Comparison of ENCODE assay signal across 13 cellular contexts in the genomic region with DNA sequence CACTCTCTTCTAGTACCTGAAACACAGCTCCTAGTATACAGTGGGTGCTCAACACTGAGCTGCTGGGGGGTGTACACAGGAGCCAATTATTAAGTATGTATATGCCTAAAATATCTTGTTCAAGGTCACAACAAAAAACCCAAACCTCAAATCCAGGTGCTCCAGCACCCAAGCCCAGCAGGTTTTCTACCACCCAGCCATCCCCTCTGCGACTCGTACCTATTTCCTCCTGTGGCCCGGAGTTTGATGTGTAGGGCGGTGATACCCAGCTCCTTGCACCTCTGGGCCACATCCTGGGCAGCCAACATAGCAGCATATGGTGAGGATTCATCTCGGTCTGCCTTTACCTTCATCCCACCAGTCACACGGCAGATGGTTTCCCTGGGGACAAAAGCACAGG. TPM values are rescaled to one million over a fixed set of nuclear protein-coding genes. Genes with fewer than 3 reads are reported as not detected.
DNase-seq lines count a peak whose midpoint lies in the region; ATAC-seq and TF ChIP-seq lines count a peak whose summit lies in the region.
"Had no signal": no experiment of that assay in that cellular context is flagged by ENCODE, and none has a peak within 500 bp of the region (broad histone marks: within the 10 kb centered on the region; RNA-seq: fewer than 3 reads in every experiment).

No MANE protein-coding gene starts in this region.

- H3K4me1 ChIP-seq in H9 (ENCODE audit: insufficient read depth, low read length) (no peaks in the 10 kb centered on the region), mesenchymal stem cell (ENCODE audit: control insufficient read depth, insufficient read depth, low read depth, low read length) (peaks cover 10% of the 10 kb centered on the region)

- H2AK5ac ChIP-seq in H9 (ENCODE audit: insufficient read length, low read length) (no peak overlapping the region), mesenchymal stem cell (ENCODE audit: low read length, severe bottlenecking) (no peak overlapping the region)

- peak overlapping the region in 1 of 2 experiments; percentile 17 for H3K4me3 ChIP-seq in mesenchymal stem cell (ENCODE audit: insufficient read depth in 1 of 2, low read depth in 1 of 2, low read length in 2 of 2)
- H3K4me3 ChIP-seq: upper lobe of left lung had no signal

- peaks cover 47 to 70% of the 10 kb centered on the region in 2 experiments for H3K36me3 ChIP-seq in mesenchymal stem cell (ENCODE audit: control insufficient read depth in 1 of 2, insufficient read depth in 2 of 2, low read depth in 1 of 2, low read length in 2 of 2)

- H3K4me2 ChIP-seq in H9 (ENCODE audit: insufficient read depth, insufficient read length, low read length): no peak overlapping the region
- H3K4me2 ChIP-seq in mesenchymal stem cell (ENCODE audit: low read length, poor library complexity, severe bottlenecking): no peak overlapping the region

- no peak overlapping the region for H2BK20ac ChIP-seq in H9 (ENCODE audit: low read depth, low read length, poor library complexity, severe bottlenecking)

- TF ChIP-seq CTCF in H9 (conservative IDR thresholded peaks at IDR 0.05) (no peak), mesothelial cell of epicardium (IDR thresholded peaks at IDR 0.05; ENCODE audit: unreplicated experiment) (no peak)

- peak; percentile 39 for DNase-seq in DMS 273 (lab: John Stamatoyannopoulos, UW; ENCODE audit: unreplicated experiment)
- DNase-seq in DMS 273 treated with DMSO at 0.1 percent for 48 hours (lab: John Stamatoyannopoulos, UW): no peak
- no peak for DNase-seq in H9
- DNase-seq in activated T-helper 1 cell treated with anti-CD3 and anti-CD28 coated beads, Interleukin-12 subunit alpha, Interleukin-12 subunit beta, Interleukin-2, Interleukin-4 antibody, amounts not matched to agents 30 ng/mL and 10 ng/mL and 1 ng/mL, durations not matched to agents 14 hours and 24 hours and 36 hours (ENCODE audit: low spot score): no peak
- no peak for DNase-seq in mesenchymal stem cell
- DNase-seq in mesothelial cell of epicardium (ENCODE audit: low spot score in 2 of 2, unreplicated experiment in 2 of 2): no peak
- DNase-seq: left lung, NCI-H2171, nucleus accumbens, upper lobe of left lung had no signal

- H3K27ac Mint-ChIP-seq in H9 (peak overlapping the region in 2 of 3 experiments; percentile 81 to 100; a peak in 5 of 7 replicates), mesothelial cell of epicardium (no peak overlapping the region)
- H3K27ac Mint-ChIP-seq in activated T-helper 1 cell treated with anti-CD3 and anti-CD28 coated beads, Interleukin-12 subunit alpha, Interleukin-12 subunit beta, Interleukin-2, Interleukin-4 antibody, amounts not matched to agents 30 ng/mL and 10 ng/mL and 1 ng/mL, durations not matched to agents 14 hours and 24 hours and 36 hours: peak overlapping the region; percentile 78
- H3K27ac Mint-ChIP-seq: T-helper 1 cell treated with Interleukin-12 subunit alpha and Interleukin-12 subunit beta and Interleukin-4 antibody, amounts not matched to agents 30 μg/mL and 1 μg/mL, for 36 hours had no signal

- H2BK12ac ChIP-seq in H9 (ENCODE audit: insufficient read length, low read depth, low read length) (no peak overlapping the region), mesenchymal stem cell (ENCODE audit: low read length in 2 of 2) (no peak overlapping the region)

- H3K27me3 ChIP-seq in H9 (ENCODE audit: insufficient read depth, low read length) (no peaks in the 10 kb centered on the region), mesenchymal stem cell (ENCODE audit: control insufficient read depth in 1 of 2, insufficient read depth in 1 of 2, low read length in 2 of 2) (no peaks in the 10 kb centered on the region)
- H3K27me3 ChIP-seq: left lung, upper lobe of left lung had no signal

- H3K18ac ChIP-seq in H9 (ENCODE audit: insufficient read length, low read depth, low read length) (no peak overlapping the region), mesenchymal stem cell (ENCODE audit: low read depth in 1 of 2, low read length in 2 of 2) (no peak overlapping the region)

- H3K4me3 Mint-ChIP-seq in H9 (peak overlapping the region; percentile 32 to 98; a peak in 3 of 5 replicates), mesothelial cell of epicardium (no peak overlapping the region)
- peak overlapping the region; percentile 92 for H3K4me3 Mint-ChIP-seq in activated T-helper 1 cell treated with anti-CD3 and anti-CD28 coated beads, Interleukin-12 subunit alpha, Interleukin-12 subunit beta, Interleukin-2, Interleukin-4 antibody, amounts not matched to agents 30 ng/mL and 10 ng/mL and 1 ng/mL, durations not matched to agents 14 hours and 24 hours and 36 hours

- H3K56ac ChIP-seq in H9 (ENCODE audit: insufficient read length, low read depth, low read length): no peak overlapping the region

- H4K8ac ChIP-seq in H9 (replicated peaks; ENCODE audit: insufficient read length, low read depth, low read length): no peak overlapping the region
- no peak overlapping the region for H4K8ac ChIP-seq in mesenchymal stem cell (ENCODE audit: low read length)

- H3K9ac ChIP-seq in H9 (ENCODE audit: extremely low read depth, insufficient read length, low read length): no peak overlapping the region
- peak overlapping the region; percentile 98 for H3K9ac ChIP-seq in mesenchymal stem cell (ENCODE audit: low read length)

- H3K9me3 Mint-ChIP-seq in H9 (peaks cover 0 to 3% of the 10 kb centered on the region in 2 experiments; a peak in 4 of 5 replicates), mesothelial cell of epicardium (peaks cover 4% of the 10 kb centered on the region)
- H3K9me3 Mint-ChIP-seq in activated T-helper 1 cell treated with anti-CD3 and anti-CD28 coated beads, Interleukin-12 subunit alpha, Interleukin-12 subunit beta, Interleukin-2, Interleukin-4 antibody, amounts not matched to agents 30 ng/mL and 10 ng/mL and 1 ng/mL, durations not matched to agents 14 hours and 24 hours and 36 hours: no peaks in the 10 kb centered on the region
- H3K9me3 Mint-ChIP-seq: T-helper 1 cell treated with Interleukin-12 subunit alpha and Interleukin-12 subunit beta and Interleukin-4 antibody, amounts not matched to agents 30 μg/mL and 1 μg/mL, for 36 hours had no signal

- H3K27me3 Mint-ChIP-seq in H9 (ENCODE audit: low read depth): no peaks in the 10 kb centered on the region
- peaks cover 2% of the 10 kb centered on the region for H3K27me3 Mint-ChIP-seq in activated T-helper 1 cell treated with anti-CD3 and anti-CD28 coated beads, Interleukin-12 subunit alpha, Interleukin-12 subunit beta, Interleukin-2, Interleukin-4 antibody, amounts not matched to agents 30 ng/mL and 10 ng/mL and 1 ng/mL, durations not matched to agents 14 hours and 24 hours and 36 hours (ENCODE audit: insufficient read depth)
- H3K27me3 Mint-ChIP-seq in mesothelial cell of epicardium (ENCODE audit: low read depth): no peaks in the 10 kb centered on the region

- peaks cover 3% of the 10 kb centered on the region for H3K79me1 ChIP-seq in H9 (ENCODE audit: insufficient read depth, low read depth, low read length, poor library complexity, severe bottlenecking)
- peaks cover 4% of the 10 kb centered on the region for H3K79me1 ChIP-seq in mesenchymal stem cell (replicated peaks; ENCODE audit: low read length, poor library complexity, severe bottlenecking)

- H3K14ac ChIP-seq in H9 (ENCODE audit: insufficient read depth, low read length): no peak overlapping the region
- H3K14ac ChIP-seq in mesenchymal stem cell (ENCODE audit: low read length in 2 of 2): peak overlapping the region in 1 of 2 experiments; percentile 7

- H3K36me3 Mint-ChIP-seq in H9 (ENCODE audit: insufficient read depth in 1 of 3, low read depth in 3 of 3): peaks cover 63 to 64% (median 64%) of the 10 kb centered on the region in 3 experiments
- peaks cover 57% of the 10 kb centered on the region for H3K36me3 Mint-ChIP-seq in activated T-helper 1 cell treated with anti-CD3 and anti-CD28 coated beads, Interleukin-12 subunit alpha, Interleukin-12 subunit beta, Interleukin-2, Interleukin-4 antibody, amounts not matched to agents 30 ng/mL and 10 ng/mL and 1 ng/mL, durations not matched to agents 14 hours and 24 hours and 36 hours (ENCODE audit: low read depth)
- peaks cover 32% of the 10 kb centered on the region for H3K36me3 Mint-ChIP-seq in mesothelial cell of epicardium

- H3T11ph ChIP-seq in H9 (ENCODE audit: low read length): no peak overlapping the region

- H3K9me3 ChIP-seq in H9 (ENCODE audit: control insufficient read depth, low read depth, low read length) (no peaks in the 10 kb centered on the region), mesenchymal stem cell (ENCODE audit: control insufficient read depth, low read length) (no peaks in the 10 kb centered on the region)
- H3K9me3 ChIP-seq: left lung, upper lobe of left lung had no signal

- H4K20me1 ChIP-seq in H9 (ENCODE audit: control insufficient read depth, insufficient read depth, insufficient read length): no peaks in the 10 kb centered on the region

- no peak overlapping the region for H2BK120ac ChIP-seq in H9 (ENCODE audit: low read depth, low read length, poor library complexity, severe bottlenecking)
- H2BK120ac ChIP-seq in mesenchymal stem cell (ENCODE audit: low read depth, low read length): no peak overlapping the region

- WGBS in H9 (ENCODE audit: extremely low coverage, insufficient read length, low lambda C conversion rate): no CpG with 5 or more reads among the region's 6 CpGs
- WGBS in mesenchymal stem cell: 96% methylated on average over 6 of the region's 6 CpGs

- no peak overlapping the region for H4K5ac ChIP-seq in H9 (ENCODE audit: insufficient read length, low read depth, low read length)

- H3K23me2 ChIP-seq in H9 (ENCODE audit: insufficient read length, low read depth, low read length, poor library complexity, severe bottlenecking): peaks cover 8% of the 10 kb centered on the region

- peaks cover 16% of the 10 kb centered on the region; the same call in 1 of the 2 replicates for H3K79me2 ChIP-seq in H9 (ENCODE audit: insufficient read depth, low read length)

- H3K23ac ChIP-seq in H9 (ENCODE audit: insufficient read length, low read depth, low read length): no peak overlapping the region
- H3K23ac ChIP-seq in mesenchymal stem cell (ENCODE audit: low read length in 2 of 2): no peak overlapping the region

- H3K4me1 Mint-ChIP-seq in H9 (peaks cover 22 to 42% of the 10 kb centered on the region in 2 experiments), mesothelial cell of epicardium (peaks cover 15% of the 10 kb centered on the region)
- peaks cover 40% of the 10 kb centered on the region for H3K4me1 Mint-ChIP-seq in activated T-helper 1 cell treated with anti-CD3 and anti-CD28 coated beads, Interleukin-12 subunit alpha, Interleukin-12 subunit beta, Interleukin-2, Interleukin-4 antibody, amounts not matched to agents 30 ng/mL and 10 ng/mL and 1 ng/mL, durations not matched to agents 14 hours and 24 hours and 36 hours (ENCODE audit: low read depth)

- H2BK15ac ChIP-seq in H9 (ENCODE audit: low read depth, low read length): no peak overlapping the region
- no peak overlapping the region for H2BK15ac ChIP-seq in mesenchymal stem cell (ENCODE audit: low read depth, poor library complexity, severe bottlenecking)

- H2BK5ac ChIP-seq in H9 (ENCODE audit: insufficient read length, low read length) (no peak overlapping the region), mesenchymal stem cell (ENCODE audit: low read depth, low read length, poor library complexity, severe bottlenecking) (no peak overlapping the region)

- no peak overlapping the region for H3K27ac ChIP-seq in H9 (ENCODE audit: insufficient read length, low read depth, low read length)
- no peak overlapping the region for H3K27ac ChIP-seq in mesenchymal stem cell (ENCODE audit: low read length, poor library complexity, severe bottlenecking)
- H3K27ac ChIP-seq: left lung, upper lobe of left lung had no signal

- H2AFZ ChIP-seq in H9 (ENCODE audit: low read length) (no peak overlapping the region), mesenchymal stem cell (ENCODE audit: low read depth, low read length) (no peak overlapping the region)

- H3K4ac ChIP-seq in H9 (ENCODE audit: low read depth, low read length) (no peak overlapping the region), mesenchymal stem cell (ENCODE audit: low read depth in 1 of 2, low read length in 2 of 2) (no peak overlapping the region)

- intact Hi-C loops in activated T-helper 1 cell treated with anti-CD3 and anti-CD28 coated beads, Interleukin-12 subunit alpha, Interleukin-12 subunit beta, Interleukin-2, Interleukin-4 antibody, amounts not matched to agents 30 ng/mL and 10 ng/mL and 1 ng/mL, durations not matched to agents 14 hours and 24 hours and 36 hours (cut with micrococcal nuclease): no loop called here

- ATAC-seq in HG02973 (IDR thresholded peaks at IDR 0.05; ENCODE audit: unreplicated experiment) (no peak), GM19395 (IDR thresholded peaks at IDR 0.05; ENCODE audit: unreplicated experiment) (no peak)
- ATAC-seq: left lung had no signal

- H4K91ac ChIP-seq in H9 (ENCODE audit: insufficient read length, low read depth, low read length) (no peak overlapping the region), mesenchymal stem cell (ENCODE audit: low read length) (no peak overlapping the region)

RNA-seq across cellular contexts. Expression of a gene that starts 3.0 kb away (rescaled TPM):
- total RNA-seq in H9 (2021) (2,533 and 2,603 TPM in 2 replicates), mesothelial cell of epicardium (2,586 to 2,705 TPM (median 2,627 TPM) in 3 replicates)
- 2,328 and 2,429 TPM in 2 replicates for total RNA-seq in activated T-helper 1 cell treated with anti-CD3 and anti-CD28 coated beads, Interleukin-12 subunit alpha, Interleukin-12 subunit beta, Interleukin-2, Interleukin-4 antibody, amounts not matched to agents 30 ng/mL and 10 ng/mL and 1 ng/mL, durations not matched to agents 14 hours and 24 hours and 36 hours
- 3,588 TPM for polyA plus RNA-seq in mesenchymal stem cell (2013, experiment 1 of 2)
- polyA plus RNA-seq in mesenchymal stem cell (2013, experiment 2 of 2): 3,623 TPM

RNA-seq across cellular contexts. Expression of a gene that starts 33.9 kb away (rescaled TPM):
- total RNA-seq in H9 (2021) (19.5 and 19.9 TPM in 2 replicates), mesothelial cell of epicardium (16.1 to 17.1 TPM (median 16.9 TPM) in 3 replicates)
- total RNA-seq in activated T-helper 1 cell treated with anti-CD3 and anti-CD28 coated beads, Interleukin-12 subunit alpha, Interleukin-12 subunit beta, Interleukin-2, Interleukin-4 antibody, amounts not matched to agents 30 ng/mL and 10 ng/mL and 1 ng/mL, durations not matched to agents 14 hours and 24 hours and 36 hours: 440 and 444 TPM in 2 replicates
- 0.43 TPM for polyA plus RNA-seq in mesenchymal stem cell (2013, experiment 1 of 2)
- polyA plus RNA-seq in mesenchymal stem cell (2013, experiment 2 of 2): 0.36 TPM

Comparison
In these comparisons a context has a peak if more than half of its experiments do, and no peak if none do; other contexts are left out.
1. RNA of a gene that starts 33.9 kb away (total RNA-seq): 440 to 444 TPM in activated T-helper 1 cell treated with anti-CD3 and anti-CD28 coated beads, Interleukin-12 subunit alpha, Interleukin-12 subunit beta, Interleukin-2, Interleukin-4 antibody, amounts not matched to agents 30 ng/mL and 10 ng/mL and 1 ng/mL, durations not matched to agents 14 hours and 24 hours and 36 hours; 19.5 to 19.9 TPM in H9 and 16.1 to 17.1 TPM in mesothelial cell of epicardium; every median in the first group is over 10 times any median in the second.